18 cellular contexts compared by ENCODE assay signal in the genomic region with DNA sequence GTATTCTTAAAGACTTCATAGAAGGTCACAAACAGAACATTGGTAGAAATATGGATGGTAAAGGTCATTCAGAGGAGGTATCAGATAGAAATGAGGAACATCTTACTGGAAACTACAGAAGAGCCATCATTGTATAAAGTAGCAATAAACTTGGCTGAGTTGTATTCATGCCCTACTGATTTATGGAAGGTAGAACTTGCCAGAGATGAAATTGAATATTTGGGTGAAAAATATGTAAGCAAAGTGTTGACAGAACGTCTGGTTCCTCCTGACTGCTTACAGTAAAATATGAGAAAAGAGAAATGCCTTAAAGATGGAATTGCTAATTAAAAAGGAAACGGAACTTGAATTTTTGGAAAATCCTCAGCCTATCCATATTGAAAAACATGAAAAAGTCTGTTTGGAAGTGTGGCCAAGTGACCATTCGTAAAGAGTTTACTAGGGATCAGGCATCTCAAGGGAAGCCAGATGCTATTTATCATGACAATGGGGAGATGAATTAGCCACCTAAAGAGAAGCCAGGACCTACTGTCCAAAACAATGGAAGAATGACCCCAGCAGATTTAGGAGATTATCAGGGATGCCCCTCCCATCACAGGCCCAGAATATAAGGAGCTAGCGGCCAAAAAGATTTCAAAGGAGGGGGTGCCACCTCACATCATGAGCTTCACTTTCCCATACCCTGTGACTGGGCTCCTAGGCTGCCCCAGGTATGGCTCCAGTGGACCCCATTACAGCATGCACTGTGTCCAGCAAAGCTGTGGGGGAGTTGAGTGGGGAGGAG.
"Had no signal": no experiment of that assay in that cellular context is flagged by ENCODE, and none has a peak within 500 bp of the region (broad histone marks: within the 10 kb centered on the region; RNA-seq: fewer than 3 reads in every experiment).

No MANE protein-coding gene starts in this region.

- DNase-seq: activated CD4-positive, alpha-beta T cell treated with anti-CD3 and anti-CD28 coated beads for 48 hours; activated naive CD4-positive, alpha-beta T cell treated with anti-CD3 and anti-CD28 coated beads, Interleukin-2, amount 10 ng/mL, durations not matched to agents 7 days and 5 days; adrenal gland; body of pancreas; dermis blood vessel endothelial cell; kidney glomerular epithelial cell; naive thymus-derived CD4-positive, alpha-beta T cell; nucleus accumbens; right cardiac atrium; stimulated activated naive B cell treated with anti-CD40 and anti-IgM and Interleukin-4, amounts not matched to agents 10 μg/mL and 1 μg/mL and 100 μg/mL, for 72 hours; substantia nigra; T-cell had no signal

- H3K27me3 Mint-ChIP-seq: activated naive CD4-positive, alpha-beta T cell treated with anti-CD3 and anti-CD28 coated beads, Interleukin-2, amount 10 ng/mL, durations not matched to agents 7 days and 5 days; activated T-helper 17 cell treated with anti-CD3 and anti-CD28 coated beads, Interleukin-2, amount 50 U/mL, for 72 hours; central memory CD8-positive, alpha-beta T cell; naive thymus-derived CD4-positive, alpha-beta T cell; stimulated activated naive B cell treated with anti-CD40 and anti-IgM and Interleukin-4, amounts not matched to agents 10 μg/mL and 1 μg/mL and 100 μg/mL, for 72 hours; T-cell; type B pancreatic cell had no signal

- H3K4me1 Mint-ChIP-seq: activated naive CD4-positive, alpha-beta T cell treated with anti-CD3 and anti-CD28 coated beads, Interleukin-2, amount 10 ng/mL, durations not matched to agents 7 days and 5 days; activated T-helper 17 cell treated with anti-CD3 and anti-CD28 coated beads, Interleukin-2, amount 50 U/mL, for 72 hours; central memory CD8-positive, alpha-beta T cell; T-cell had no signal

- H3K27ac ChIP-seq: adrenal gland, body of pancreas, SK-N-MC, VCaP had no signal

- H3K4me1 ChIP-seq: adrenal gland, body of pancreas had no signal

- H3K9me3 Mint-ChIP-seq: activated naive CD4-positive, alpha-beta T cell treated with anti-CD3 and anti-CD28 coated beads, Interleukin-2, amount 10 ng/mL, durations not matched to agents 7 days and 5 days; central memory CD8-positive, alpha-beta T cell; T-cell; type B pancreatic cell had no signal

- H3K36me3 ChIP-seq: adrenal gland had no signal

- H3K36me3 Mint-ChIP-seq: activated naive CD4-positive, alpha-beta T cell treated with anti-CD3 and anti-CD28 coated beads, Interleukin-2, amount 10 ng/mL, durations not matched to agents 7 days and 5 days had no signal

- H3K4me3 Mint-ChIP-seq: activated naive CD4-positive, alpha-beta T cell treated with anti-CD3 and anti-CD28 coated beads, Interleukin-2, amount 10 ng/mL, durations not matched to agents 7 days and 5 days; activated T-helper 17 cell treated with anti-CD3 and anti-CD28 coated beads, Interleukin-2, amount 50 U/mL, for 72 hours; central memory CD8-positive, alpha-beta T cell; mesothelial cell of epicardium; naive thymus-derived CD4-positive, alpha-beta T cell; stimulated activated naive B cell treated with anti-CD40 and anti-IgM and Interleukin-4, amounts not matched to agents 10 μg/mL and 1 μg/mL and 100 μg/mL, for 72 hours; T-cell; type B pancreatic cell had no signal

- H3K27ac Mint-ChIP-seq: activated naive CD4-positive, alpha-beta T cell treated with anti-CD3 and anti-CD28 coated beads, Interleukin-2, amount 10 ng/mL, durations not matched to agents 7 days and 5 days; activated T-helper 17 cell treated with anti-CD3 and anti-CD28 coated beads, Interleukin-2, amount 50 U/mL, for 72 hours; mesothelial cell of epicardium; stimulated activated naive B cell treated with anti-CD40 and anti-IgM and Interleukin-4, amounts not matched to agents 10 μg/mL and 1 μg/mL and 100 μg/mL, for 72 hours; T-cell; type B pancreatic cell had no signal

- H3K9me3 ChIP-seq: adrenal gland, body of pancreas had no signal

- H3K4me3 ChIP-seq: adrenal gland, body of pancreas, SK-N-MC had no signal

- H3K27me3 ChIP-seq: adrenal gland, body of pancreas had no signal
